In the genomic region with DNA sequence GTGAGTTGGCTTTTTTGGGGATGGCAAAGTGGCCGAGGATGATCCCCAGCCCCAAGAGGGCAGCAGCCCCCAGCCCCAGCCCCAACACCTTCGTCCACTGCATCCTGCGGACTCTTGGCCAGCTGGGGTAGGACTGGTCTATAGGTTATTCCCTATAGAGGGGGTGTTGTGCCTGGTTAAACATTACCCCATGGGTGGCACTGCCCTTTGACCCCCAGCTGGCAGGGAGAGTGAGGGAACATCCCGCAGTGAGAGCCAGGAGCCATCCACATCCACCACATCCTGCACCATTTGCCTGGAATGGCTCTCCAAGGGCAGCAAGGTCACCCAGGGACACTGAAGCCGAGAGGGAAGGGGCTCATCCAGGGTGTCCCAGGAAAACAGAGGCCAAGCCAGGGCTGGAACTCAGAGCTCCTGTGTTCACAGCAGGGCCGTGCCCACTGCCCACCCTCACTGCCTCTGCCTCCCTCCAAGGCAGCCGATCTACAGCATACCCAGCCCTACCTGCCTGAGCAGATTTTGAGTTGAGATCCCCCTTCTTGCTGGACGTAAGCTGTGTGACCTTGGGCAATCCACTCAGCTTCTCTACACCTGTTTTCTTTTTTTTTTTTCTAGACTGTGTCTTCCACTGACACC, we compare ENCODE assay signal across 21 cellular contexts. TPM values are rescaled to one million over a fixed set of nuclear protein-coding genes. Genes with fewer than 3 reads are reported as not detected.
DNase-seq lines count a peak whose midpoint lies in the region; ATAC-seq, FAIRE-seq and TF ChIP-seq lines count a peak whose summit lies in the region.
"Had no signal": no experiment of that assay in that cellular context is flagged by ENCODE, and none has a peak within 500 bp of the region (broad histone marks: within the 10 kb centered on the region; RNA-seq: fewer than 3 reads in every experiment).

A gene with protein sequence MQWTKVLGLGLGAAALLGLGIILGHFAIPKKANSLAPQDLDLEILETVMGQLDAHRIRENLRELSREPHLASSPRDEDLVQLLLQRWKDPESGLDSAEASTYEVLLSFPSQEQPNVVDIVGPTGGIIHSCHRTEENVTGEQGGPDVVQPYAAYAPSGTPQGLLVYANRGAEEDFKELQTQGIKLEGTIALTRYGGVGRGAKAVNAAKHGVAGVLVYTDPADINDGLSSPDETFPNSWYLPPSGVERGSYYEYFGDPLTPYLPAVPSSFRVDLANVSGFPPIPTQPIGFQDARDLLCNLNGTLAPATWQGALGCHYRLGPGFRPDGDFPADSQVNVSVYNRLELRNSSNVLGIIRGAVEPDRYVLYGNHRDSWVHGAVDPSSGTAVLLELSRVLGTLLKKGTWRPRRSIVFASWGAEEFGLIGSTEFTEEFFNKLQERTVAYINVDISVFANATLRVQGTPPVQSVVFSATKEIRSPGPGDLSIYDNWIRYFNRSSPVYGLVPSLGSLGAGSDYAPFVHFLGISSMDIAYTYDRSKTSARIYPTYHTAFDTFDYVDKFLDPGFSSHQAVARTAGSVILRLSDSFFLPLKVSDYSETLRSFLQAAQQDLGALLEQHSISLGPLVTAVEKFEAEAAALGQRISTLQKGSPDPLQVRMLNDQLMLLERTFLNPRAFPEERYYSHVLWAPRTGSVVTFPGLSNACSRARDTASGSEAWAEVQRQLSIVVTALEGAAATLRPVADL (minus strand): TSS at position 135 of the 636 bp plus-strand sequence. CDS start 32 bp downstream, at position 103.

- no peak within 1 kb of the TSS for H3K4me3 Mint-ChIP-seq in GM23338
- H3K4me3 Mint-ChIP-seq in activated CD4-positive, alpha-beta memory T cell treated with anti-CD3 and anti-CD28 coated beads for 36 hours, result no peak within 1 kb of the TSS
- H3K4me3 Mint-ChIP-seq in immature natural killer cell, result no peak within 1 kb of the TSS
- H3K4me3 Mint-ChIP-seq: stimulated activated naive CD8-positive, alpha-beta T cell treated with anti-CD3 and anti-CD28 coated beads, Interleukin-15, Interleukin-2, amounts not matched to agents 100 ng/mL and 50 ng/mL, for 24 hours had no signal

- POLR2A ChIA-PET in activated CD4-positive, alpha-beta memory T cell treated with anti-CD3 and anti-CD28 coated beads for 36 hours (lab: Charles Lee), result no interaction called here

- H3K9ac ChIP-seq in rectal smooth muscle tissue (ENCODE audit: low read length), result no peak within 1 kb of the TSS

- ATAC-seq in GM23338 (no peak), pancreas (no peak), left lung (no peak)

- H4K20me1 ChIP-seq in GM23338 (replicated peaks; ENCODE audit: insufficient read depth), result no peaks in the 10 kb centered on the region

- no peak for FAIRE-seq in pancreas (lab: Jason Lieb, UNC)
- FAIRE-seq: frontal cortex, islet of Langerhans, TTC549 had no signal

- H3K4me2 ChIP-seq in GM23338, result no peak within 1 kb of the TSS

- no peaks in the 10 kb centered on the region for H3K9me2 ChIP-seq in GM23338 (ENCODE audit: insufficient read depth)

- H3K36me3 ChIP-seq in GM23338 (ENCODE audit: insufficient read depth) (no peaks in the 10 kb centered on the region), rectal smooth muscle tissue (ENCODE audit: control insufficient read depth, insufficient read depth, low read length) (no peaks in the 10 kb centered on the region), pancreas (no peaks in the 10 kb centered on the region), left lung (no peaks in the 10 kb centered on the region)

- no peaks in the 10 kb centered on the region for H3K9me3 ChIP-seq in pancreas
- H3K9me3 ChIP-seq in left lung, result no peaks in the 10 kb centered on the region

- no peak within 1 kb of the TSS for H3K4me3 ChIP-seq in GM23338
- peak within 1 kb of the TSS; percentile 8 for H3K4me3 ChIP-seq in rectal smooth muscle tissue (ENCODE audit: low read length)
- no peak within 1 kb of the TSS for H3K4me3 ChIP-seq in pancreas
- H3K4me3 ChIP-seq in left lung, result no peak within 1 kb of the TSS

- H3K4me1 ChIP-seq in GM23338 (ENCODE audit: insufficient read depth) (no peaks in the 10 kb centered on the region), rectal smooth muscle tissue (ENCODE audit: control insufficient read depth, insufficient read depth, low read length) (no peaks in the 10 kb centered on the region), pancreas (no peaks in the 10 kb centered on the region), left lung (no peaks in the 10 kb centered on the region)

- WGBS in pancreas, 2 donors, result 71 to 76% methylated on average over 8 of the region's 8 CpGs

- intact Hi-C loops in activated CD4-positive, alpha-beta memory T cell treated with anti-CD3 and anti-CD28 coated beads for 36 hours (cut with micrococcal nuclease), result no loop called here
- intact Hi-C loops in pancreas (cut with DNase I) (no loop called here), left lung (cut with DNase I) (no loop called here)

- H3K27me3 Mint-ChIP-seq in GM23338 (ENCODE audit: insufficient read depth, low read depth, poor library complexity), result peaks cover 9% of the 10 kb centered on the region
- no peaks in the 10 kb centered on the region for H3K27me3 Mint-ChIP-seq in activated CD4-positive, alpha-beta memory T cell treated with anti-CD3 and anti-CD28 coated beads for 36 hours
- H3K27me3 Mint-ChIP-seq in immature natural killer cell (ENCODE audit: low read depth in 3 of 3), result peaks cover 1 to 5% (median 4%) of the 10 kb centered on the region in 3 donors
- H3K27me3 Mint-ChIP-seq: stimulated activated naive CD8-positive, alpha-beta T cell treated with anti-CD3 and anti-CD28 coated beads, Interleukin-15, Interleukin-2, amounts not matched to agents 100 ng/mL and 50 ng/mL, for 24 hours had no signal

- H3K79me2 ChIP-seq in GM23338 (replicated peaks; ENCODE audit: insufficient read depth), result no peaks in the 10 kb centered on the region

- no peaks in the 10 kb centered on the region for H3K27me3 ChIP-seq in GM23338 (ENCODE audit: insufficient read depth)
- no peaks in the 10 kb centered on the region for H3K27me3 ChIP-seq in rectal smooth muscle tissue (ENCODE audit: control insufficient read depth, insufficient read depth, low read length)
- H3K27me3 ChIP-seq in pancreas, result no peaks in the 10 kb centered on the region
- no peaks in the 10 kb centered on the region for H3K27me3 ChIP-seq in left lung

- CTCF ChIA-PET in activated CD4-positive, alpha-beta memory T cell treated with anti-CD3 and anti-CD28 coated beads for 36 hours (lab: Charles Lee), result interaction anchor here (0.8 to 1.4 kb wide), 2 partner anchors 41 to 46 kb away, joined by 3 read pairs; no protein-coding TSS in a partner anchor

- DNase-seq in GM23338 (ENCODE audit: low spot score) (no peak), immature natural killer cell (no peak), pancreas (no peak), left lung (no peak), NCI-H1694 (lab: John Stamatoyannopoulos, UW) (no peak)
- DNase-seq in activated CD4-positive, alpha-beta memory T cell treated with anti-CD3 and anti-CD28 coated beads for 36 hours, result no peak
- DNase-seq in activated CD8-positive, alpha-beta memory T cell treated with anti-CD3 and anti-CD28 coated beads, Interleukin-2, amount 50 U/mL, for 48 hours, result no peak
- DNase-seq: effector CD4-positive, alpha-beta T cell; GDM1; GOT3; Karpas-422; NCI-H187 treated with DMSO at 0.1 percent for 48 hours; NCI-H82; SIG-M5 had no signal

- no peak within 1 kb of the TSS for H3K27ac ChIP-seq in GM23338 (ENCODE audit: low read depth)
- no peak within 1 kb of the TSS for H3K27ac ChIP-seq in rectal smooth muscle tissue (ENCODE audit: low read depth, low read length)
- no peak within 1 kb of the TSS for H3K27ac ChIP-seq in pancreas
- H3K27ac ChIP-seq in left lung, result no peak within 1 kb of the TSS
- H3K27ac ChIP-seq: C4-2B had no signal

- no peaks in the 10 kb centered on the region for H3K9me3 Mint-ChIP-seq in GM23338
- no peaks in the 10 kb centered on the region for H3K9me3 Mint-ChIP-seq in activated CD4-positive, alpha-beta memory T cell treated with anti-CD3 and anti-CD28 coated beads for 36 hours
- no peaks in the 10 kb centered on the region for H3K9me3 Mint-ChIP-seq in immature natural killer cell
- H3K9me3 Mint-ChIP-seq: stimulated activated naive CD8-positive, alpha-beta T cell treated with anti-CD3 and anti-CD28 coated beads, Interleukin-15, Interleukin-2, amounts not matched to agents 100 ng/mL and 50 ng/mL, for 24 hours had no signal

- H3F3A ChIP-seq in GM23338 (replicated peaks; ENCODE audit: low read depth), result no peaks in the 10 kb centered on the region

- H3K36me3 Mint-ChIP-seq in GM23338 (ENCODE audit: low read depth) (no peaks in the 10 kb centered on the region), immature natural killer cell (no peaks in the 10 kb centered on the region)
- no peaks in the 10 kb centered on the region for H3K36me3 Mint-ChIP-seq in activated CD4-positive, alpha-beta memory T cell treated with anti-CD3 and anti-CD28 coated beads for 36 hours

- H3K27ac Mint-ChIP-seq in GM23338, result no peak within 1 kb of the TSS
- no peak within 1 kb of the TSS for H3K27ac Mint-ChIP-seq in activated CD4-positive, alpha-beta memory T cell treated with anti-CD3 and anti-CD28 coated beads for 36 hours
- H3K27ac Mint-ChIP-seq in immature natural killer cell, result no peak within 1 kb of the TSS
- H3K27ac Mint-ChIP-seq: stimulated activated naive CD8-positive, alpha-beta T cell treated with anti-CD3 and anti-CD28 coated beads, Interleukin-15, Interleukin-2, amounts not matched to agents 100 ng/mL and 50 ng/mL, for 24 hours had no signal

- TF ChIP-seq CTCF in GM23338 (conservative IDR thresholded peaks at IDR 0.05; ENCODE audit: low read depth in 2 of 2), result no peak
- TF ChIP-seq CTCF in pancreas (IDR thresholded peaks at IDR 0.05), result no peak
- TF ChIP-seq CTCF in left lung (IDR thresholded peaks at IDR 0.05), result no peak

- H3K4me1 Mint-ChIP-seq in GM23338 (peaks cover 2% of the 10 kb centered on the region), immature natural killer cell (no peaks in the 10 kb centered on the region)
- peaks cover 12% of the 10 kb centered on the region for H3K4me1 Mint-ChIP-seq in activated CD4-positive, alpha-beta memory T cell treated with anti-CD3 and anti-CD28 coated beads for 36 hours (ENCODE audit: low read depth)

- H2AFZ ChIP-seq in GM23338, result no peak within 1 kb of the TSS

TF ChIP-seq in GM23338, 12 proteins besides CTCF, POLR2A, EP300 and RAD21:
- no peak for TF ChIP-seq POLR2AphosphoS5 (IDR thresholded peaks at IDR 0.05; ENCODE audit: low read depth)
- TF ChIP-seq STAT1 (IDR thresholded peaks at IDR 0.05; ENCODE audit: unreplicated experiment), result no peak
- no peak for TF ChIP-seq ZNF114 (CRISPR knock-in tag; IDR thresholded peaks at IDR 0.05)

RNA-seq across cellular contexts. Expression of the gene that starts here (rescaled TPM):
- 11.0 and 13.7 TPM in 2 replicates for total RNA-seq in GM23338 (2014; rRNA removed; shearing (Covaris generic))
- polyA plus RNA-seq in GM23338 (2016; fragmentation: Nextera tagmentation; extraction: Ambion mirVana), result 8.0 and 11.1 TPM in 2 replicates
- total RNA-seq in activated CD4-positive, alpha-beta memory T cell treated with anti-CD3 and anti-CD28 coated beads for 36 hours, result 10 to 100 TPM; 13.8 to 15.2 TPM
- 100 to 1,000 TPM in 1 of 3 donors, 10 to 100 TPM in 2; 64.4 to 103 (median 88.7) TPM for polyA plus RNA-seq in immature natural killer cell
- total RNA-seq in pancreas, result 1 to 10 TPM in 4 of 6 donors, under 1 TPM in 2; 0.51 to 2.7 (median 1.0) TPM
- polyA plus RNA-seq in pancreas, result 1 to 10 TPM; 4.7 to 7.6 TPM
- 10 to 100 TPM in 1 of 2 donors, 1 to 10 TPM in 1; 8.5 to 10.4 TPM for total RNA-seq in left lung
- total RNA-seq: myocyte had no signal
